19 cellular contexts compared by ENCODE assay signal in the genomic region with DNA sequence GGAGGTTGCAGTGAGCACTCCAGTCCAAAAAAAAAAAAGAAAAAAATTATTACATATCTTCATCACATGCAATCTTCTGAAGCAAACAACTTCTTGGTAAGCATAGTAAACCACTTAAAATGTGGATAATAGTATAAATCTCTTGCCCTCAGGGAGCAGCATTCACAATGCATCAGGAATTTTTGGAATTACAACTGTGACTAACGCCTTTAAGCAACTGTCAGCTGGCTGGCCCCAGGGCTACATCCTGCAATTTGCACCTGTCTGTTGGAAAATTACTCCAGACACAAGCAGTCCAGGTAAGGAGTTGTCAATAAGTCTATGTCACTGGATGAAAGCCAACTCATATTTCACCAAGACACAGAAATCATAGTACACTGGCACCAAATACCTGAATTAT. TPM values are rescaled to one million over a fixed set of nuclear protein-coding genes. Genes with fewer than 3 reads are reported as not detected.
A peak's percentile ranks its signal among the peaks of the same experiment; 100 is the strongest.
DNase-seq lines count a peak whose midpoint lies in the region; ATAC-seq, FAIRE-seq and TF ChIP-seq lines count a peak whose summit lies in the region.
"Had no signal": no experiment of that assay in that cellular context is flagged by ENCODE, and none has a peak within 500 bp of the region (broad histone marks: within the 10 kb centered on the region; RNA-seq: fewer than 3 reads in every experiment).

No MANE protein-coding gene starts in this region.

- H3K27ac Mint-ChIP-seq in endodermal cell: peak overlapping the region; percentile 93
- no peak overlapping the region for H3K27ac Mint-ChIP-seq in activated naive CD4-positive, alpha-beta T cell treated with anti-CD3 and anti-CD28 coated beads, Interleukin-2, amount 50 U/mL, for 72 hours
- H3K27ac Mint-ChIP-seq: activated CD4-positive, alpha-beta memory T cell treated with anti-CD3 and anti-CD28 coated beads, Interleukin-2, amount 10 ng/mL, durations not matched to agents 7 days and 5 days; activated T-helper 17 cell treated with anti-CD3 and anti-CD28 coated beads, Interleukin-2, amount 50 U/mL, for 72 hours; CD4-positive, alpha-beta T cell had no signal

- peak overlapping the region; percentile 67 for H3K4me3 Mint-ChIP-seq in endodermal cell
- H3K4me3 Mint-ChIP-seq: activated CD4-positive, alpha-beta memory T cell treated with anti-CD3 and anti-CD28 coated beads, Interleukin-2, amount 10 ng/mL, durations not matched to agents 7 days and 5 days; CD4-positive, alpha-beta T cell had no signal

- ATAC-seq in pancreas: no peak
- ATAC-seq in activated naive CD4-positive, alpha-beta T cell treated with anti-CD3 and anti-CD28 coated beads, Interleukin-2, amount 50 U/mL, for 72 hours: no peak
- no peak for ATAC-seq in HG02642 (IDR thresholded peaks at IDR 0.05; ENCODE audit: poor library complexity, unreplicated experiment)
- ATAC-seq: activated T-helper 17 cell treated with anti-CD3 and anti-CD28 coated beads, Interleukin-2, amount 50 U/mL, for 72 hours; gastrocnemius medialis; sciatic nerve; stimulated activated naive CD8-positive, alpha-beta T cell treated with anti-CD3 and anti-CD28 coated beads, Interleukin-15, Interleukin-2, amounts not matched to agents 100 U/mL and 50 U/mL, for 24 hours had no signal

- H3K27me3 ChIP-seq in endodermal cell (ENCODE audit: control insufficient read depth, insufficient read depth, low read length, poor library complexity, severe bottlenecking) (no peaks in the 10 kb centered on the region), pancreas (no peaks in the 10 kb centered on the region), esophagus squamous epithelium (peaks cover 0 to 4% (median 0%) of the 10 kb centered on the region in 4 donors)

- peak overlapping the region; percentile 72; the same call in 1 of the 2 replicates for H3K9ac ChIP-seq in ES-I3 (ENCODE audit: low read depth, low read length)
- H3K9ac ChIP-seq in endodermal cell (ENCODE audit: extremely low read depth, low read length, poor library complexity, severe bottlenecking): no peak overlapping the region

- no peaks in the 10 kb centered on the region for H3K36me3 ChIP-seq in ES-I3 (ENCODE audit: insufficient read depth, low read length)
- no peaks in the 10 kb centered on the region for H3K36me3 ChIP-seq in endodermal cell (ENCODE audit: control insufficient read depth, insufficient read depth, low read length)
- no peaks in the 10 kb centered on the region for H3K36me3 ChIP-seq in pancreas
- no peaks in the 10 kb centered on the region for H3K36me3 ChIP-seq in esophagus squamous epithelium
- H3K36me3 ChIP-seq: gastrocnemius medialis, HAP-1 had no signal

- intact Hi-C loops in pancreas (cut with DNase I) (loop anchor here in 1 of 3 donors (5.0 kb wide), 1 partner anchor 37 kb away; no protein-coding TSS in a partner anchor), esophagus squamous epithelium (cut with DNase I) (no loop called here)

- peaks cover 3% of the 10 kb centered on the region for H3K27me3 Mint-ChIP-seq in endodermal cell (ENCODE audit: insufficient read depth)

- no peak for FAIRE-seq in pancreas (lab: Jason Lieb, UNC)

- WGBS in endodermal cell (ENCODE audit: insufficient coverage in 1 of 2, insufficient read length in 1 of 2), 2 experiments: 59 to 86% methylated on average over 1 of the region's 1 CpG
- WGBS in pancreas, 2 donors: 23 to 25% methylated on average over 1 of the region's 1 CpG
- 40 to 50% methylated on average over 1 of the region's 1 CpG for WGBS in esophagus squamous epithelium, 2 donors

- no peaks in the 10 kb centered on the region for H3K9me3 Mint-ChIP-seq in endodermal cell
- no peaks in the 10 kb centered on the region for H3K9me3 Mint-ChIP-seq in activated naive CD4-positive, alpha-beta T cell treated with anti-CD3 and anti-CD28 coated beads, Interleukin-2, amount 50 U/mL, for 72 hours
- H3K9me3 Mint-ChIP-seq: activated CD4-positive, alpha-beta memory T cell treated with anti-CD3 and anti-CD28 coated beads, Interleukin-2, amount 10 ng/mL, durations not matched to agents 7 days and 5 days; activated T-helper 17 cell treated with anti-CD3 and anti-CD28 coated beads, Interleukin-2, amount 50 U/mL, for 72 hours; CD4-positive, alpha-beta T cell had no signal

- H3K4me3 ChIP-seq in endodermal cell (ENCODE audit: low read length) (no peak overlapping the region), pancreas (no peak overlapping the region), esophagus squamous epithelium (no peak overlapping the region)
- H3K4me3 ChIP-seq: gastrocnemius medialis, HAP-1 had no signal

- DNase-seq in NCI-H69 (lab: John Stamatoyannopoulos, UW): peak; percentile 78
- DNase-seq in endodermal cell: no peak
- no peak for DNase-seq in pancreas
- DNase-seq in GM10266 (ENCODE audit: extremely low spot score): no peak
- DNase-seq in activated naive CD4-positive, alpha-beta T cell treated with anti-CD3 and anti-CD28 coated beads, Interleukin-2, amount 50 U/mL, for 72 hours (ENCODE audit: low spot score in 2 of 2): no peak
- no peak for DNase-seq in esophagus squamous epithelium (lab: John Stamatoyannopoulos, UW)
- DNase-seq: activated CD4-positive, alpha-beta memory T cell treated with anti-CD3 and anti-CD28 coated beads, Interleukin-2, amount 10 ng/mL, durations not matched to agents 7 days and 5 days; aorta; CD4-positive, alpha-beta T cell; gastrocnemius medialis; NCI-H1048; NCI-H510A; stimulated activated naive CD8-positive, alpha-beta T cell treated with anti-CD3 and anti-CD28 coated beads, Interleukin-15, Interleukin-2, amounts not matched to agents 100 U/mL and 50 U/mL, for 24 hours; T1000 had no signal

- H3K27ac ChIP-seq in endodermal cell (ENCODE audit: low read depth, low read length) (no peak overlapping the region), pancreas (peak overlapping the region; percentile 44 to 88 (median 68)), esophagus squamous epithelium (no peak overlapping the region)
- H3K27ac ChIP-seq: gastrocnemius medialis had no signal

- H3K9me3 ChIP-seq in ES-I3 (ENCODE audit: control insufficient read depth, insufficient read depth, low read length) (no peaks in the 10 kb centered on the region), endodermal cell (ENCODE audit: control insufficient read depth, low read length) (no peaks in the 10 kb centered on the region), pancreas (no peaks in the 10 kb centered on the region), esophagus squamous epithelium (no peaks in the 10 kb centered on the region)
- H3K9me3 ChIP-seq: gastrocnemius medialis, HAP-1 had no signal

- TF ChIP-seq POLR2A in esophagus squamous epithelium (IDR thresholded peaks at IDR 0.05): no peak

- TF ChIP-seq CTCF in endodermal cell (conservative IDR thresholded peaks at IDR 0.05) (no peak), pancreas (IDR thresholded peaks at IDR 0.05) (no peak), GM10266 (IDR thresholded peaks at IDR 0.05; ENCODE audit: control insufficient read depth, insufficient read depth, low read depth, missing control alignments) (no peak), esophagus squamous epithelium (IDR thresholded peaks at IDR 0.05) (no peak)

- H3K36me3 Mint-ChIP-seq in endodermal cell (ENCODE audit: low read depth): no peaks in the 10 kb centered on the region
- H3K36me3 Mint-ChIP-seq in activated naive CD4-positive, alpha-beta T cell treated with anti-CD3 and anti-CD28 coated beads, Interleukin-2, amount 50 U/mL, for 72 hours: no peaks in the 10 kb centered on the region

- H3K4me1 Mint-ChIP-seq in endodermal cell: peaks cover 45% of the 10 kb centered on the region

- H3K4me1 ChIP-seq in ES-I3 (ENCODE audit: insufficient read depth, low read length) (peaks cover 30% of the 10 kb centered on the region), endodermal cell (ENCODE audit: control insufficient read depth, insufficient read depth, low read length) (peaks cover 15% of the 10 kb centered on the region), pancreas (peaks cover 22 to 42% (median 39%) of the 10 kb centered on the region in 3 donors), esophagus squamous epithelium (peaks cover 6 to 64% (median 25%) of the 10 kb centered on the region in 3 donors)

RNA-seq across cellular contexts. Expression of a gene that starts 5.5 kb away (rescaled TPM):
- total RNA-seq in endodermal cell (10 to 100 TPM; 16.7 to 17.0 TPM), pancreas (10 to 100 TPM in 1 of 6 donors, 1 to 10 TPM in 5; 2.9 to 13.1 (median 5.7) TPM), esophagus squamous epithelium (10 to 100 TPM in 1 of 4 donors, 1 to 10 TPM in 2, not detected in 1; 2.5 to 12.6 (median 7.8) TPM)
- polyA plus RNA-seq in endodermal cell (2013, experiment 1 of 2): 8.4 TPM
- 7.2 TPM for polyA plus RNA-seq in endodermal cell (2013, experiment 2 of 2)
- polyA plus RNA-seq in pancreas: 1 to 10 TPM; 4.9 to 9.9 TPM
- total RNA-seq in activated naive CD4-positive, alpha-beta T cell treated with anti-CD3 and anti-CD28 coated beads, Interleukin-2, amount 50 U/mL, for 72 hours: under 1 TPM; 0.46 to 0.78 TPM

RNA-seq across cellular contexts. Expression of a gene that starts 9.0 kb away (rescaled TPM):
- total RNA-seq in endodermal cell (100 to 1,000 TPM; 192 to 204 TPM), pancreas (10 to 100 TPM; 29.1 to 47.6 (median 43.0) TPM), esophagus squamous epithelium (100 to 1,000 TPM in 1 of 4 donors, 10 to 100 TPM in 3; 32.8 to 142 (median 82.1) TPM)
- 125 TPM for polyA plus RNA-seq in endodermal cell (2013, experiment 1 of 2)
- polyA plus RNA-seq in endodermal cell (2013, experiment 2 of 2): 133 TPM
- polyA plus RNA-seq in pancreas: 10 to 100 TPM; 57.1 to 85.0 TPM
- total RNA-seq in activated naive CD4-positive, alpha-beta T cell treated with anti-CD3 and anti-CD28 coated beads, Interleukin-2, amount 50 U/mL, for 72 hours: 100 to 1,000 TPM; 112 to 146 TPM

RNA-seq across cellular contexts. Expression of a gene that starts 15.7 kb away (rescaled TPM):
- total RNA-seq in endodermal cell (100 to 1,000 TPM; 181 to 220 TPM), pancreas (100 to 1,000 TPM in 1 of 6 donors, 10 to 100 TPM in 5; 21.5 to 146 (median 34.0) TPM), esophagus squamous epithelium (100 to 1,000 TPM in 3 of 4 donors, 10 to 100 TPM in 1; 67.9 to 127 (median 102) TPM)
- polyA plus RNA-seq in endodermal cell (2013, experiment 1 of 2): 75.6 TPM
- 86.6 TPM for polyA plus RNA-seq in endodermal cell (2013, experiment 2 of 2)
- polyA plus RNA-seq in pancreas: 10 to 100 TPM; 18.7 to 61.8 TPM
- total RNA-seq in activated naive CD4-positive, alpha-beta T cell treated with anti-CD3 and anti-CD28 coated beads, Interleukin-2, amount 50 U/mL, for 72 hours: 1 to 10 TPM in 1 of 2 donors, under 1 TPM in 1; 0.68 to 2.2 TPM

RNA-seq across cellular contexts. Expression of a gene that starts 50.8 kb away (rescaled TPM):
- total RNA-seq in endodermal cell (10 to 100 TPM; 28.9 to 41.5 TPM), pancreas (10 to 100 TPM; 49.5 to 86.2 (median 52.5) TPM), esophagus squamous epithelium (100 to 1,000 TPM; 111 to 314 (median 128) TPM)
- polyA plus RNA-seq in endodermal cell (2013, experiment 1 of 2): 21.8 TPM
- polyA plus RNA-seq in endodermal cell (2013, experiment 2 of 2): 22.8 TPM
- polyA plus RNA-seq in pancreas: 10 to 100 TPM; 14.7 to 22.7 TPM
- 10 to 100 TPM; 48.9 to 67.6 TPM for total RNA-seq in activated naive CD4-positive, alpha-beta T cell treated with anti-CD3 and anti-CD28 coated beads, Interleukin-2, amount 50 U/mL, for 72 hours

RNA-seq across cellular contexts. Expression of a gene that starts 54.2 kb away (rescaled TPM):
- total RNA-seq in endodermal cell (100 to 1,000 TPM; 114 TPM), pancreas (10 to 100 TPM; 48.1 to 76.2 (median 53.2) TPM), esophagus squamous epithelium (10 to 100 TPM; 52.1 to 85.8 (median 73.4) TPM)
- polyA plus RNA-seq in endodermal cell (2013, experiment 1 of 2): 126 TPM
- polyA plus RNA-seq in endodermal cell (2013, experiment 2 of 2): 96.0 TPM
- polyA plus RNA-seq in pancreas: 10 to 100 TPM; 56.7 to 91.2 TPM
- 100 to 1,000 TPM; 176 to 178 TPM for total RNA-seq in activated naive CD4-positive, alpha-beta T cell treated with anti-CD3 and anti-CD28 coated beads, Interleukin-2, amount 50 U/mL, for 72 hours

Comparison
In these comparisons a context has a peak if more than half of its experiments do, and no peak if none do; other contexts are left out.
1. H3K27ac ChIP-seq: peak in pancreas (4 of 4); none in endodermal cell (single experiment) and esophagus squamous epithelium (0 of 4).
2. RNA of a gene that starts 15.7 kb away (total RNA-seq): 181 to 220 TPM in endodermal cell, 67.9 to 127 TPM in esophagus squamous epithelium and 21.5 to 146 TPM in pancreas; 0.68 to 2.2 TPM in activated naive CD4-positive, alpha-beta T cell treated with anti-CD3 and anti-CD28 coated beads, Interleukin-2, amount 50 U/mL, for 72 hours; every median in the first group is over 4 times any median in the second.